Comparison of ENCODE assay signal across 13 cellular contexts in the genomic region with DNA sequence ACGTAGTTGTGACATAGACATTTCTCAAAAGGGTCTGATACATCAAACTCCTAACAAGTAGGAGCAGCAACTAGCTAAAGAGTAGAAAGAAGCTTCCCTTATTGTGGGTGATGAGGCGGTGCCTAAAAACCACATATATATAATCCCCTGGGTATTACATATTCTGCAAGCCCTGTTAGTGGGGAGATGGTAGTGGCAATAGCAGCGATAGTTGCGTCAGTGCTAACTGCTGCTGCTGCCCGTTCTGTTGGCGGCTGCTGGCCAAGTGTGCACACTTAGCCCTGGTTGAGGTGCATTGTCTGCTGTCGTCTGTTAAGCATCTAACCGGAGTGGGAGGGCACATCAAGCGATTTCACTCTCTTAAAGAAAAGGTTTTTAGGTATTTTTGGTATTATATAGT. TPM values are rescaled to one million over a fixed set of nuclear protein-coding genes. Genes with fewer than 3 reads are reported as not detected.
DNase-seq lines count a peak whose midpoint lies in the region; ATAC-seq, FAIRE-seq and TF ChIP-seq lines count a peak whose summit lies in the region.
"Had no signal": no experiment of that assay in that cellular context is flagged by ENCODE, and none has a peak within 500 bp of the region (broad histone marks: within the 10 kb centered on the region; RNA-seq: fewer than 3 reads in every experiment).

No MANE protein-coding gene starts in this region.

- no peak overlapping the region for H3K14ac ChIP-seq in H1 (ENCODE audit: insufficient read length)

- H3K9ac ChIP-seq in OCI-LY3 (ENCODE audit: low read length) (no peak overlapping the region), H1 (replicated peaks in 1 of 4; ENCODE audit: extremely low read depth in 1 of 4, low read depth in 3 of 4, low read length in 3 of 4) (no peak overlapping the region)
- H3K9ac ChIP-seq: parathyroid adenoma had no signal

- no peak for TF ChIP-seq EP300 in H1 (IDR thresholded peaks at IDR 0.05; ENCODE audit: borderline replicate concordance in 1 of 2, low read depth in 2 of 2, low read length in 2 of 2)

- WGBS in H1 (ENCODE audit: extremely low coverage in 1 of 2, insufficient coverage in 1 of 2, insufficient read length in 1 of 2, insufficient replicate concordance in 2 of 2, low coverage in 1 of 2, low lambda C conversion rate in 2 of 2, missing lambda C conversion rate in 1 of 2), 2 experiments = 79% methylated on average over 9 of the region's 9 CpGs; no CpG with 5 or more reads in 1 of the 2 experiments

- H3K23me2 ChIP-seq in H1 (ENCODE audit: low read depth, low read length) = no peaks in the 10 kb centered on the region

- peaks cover 13% of the 10 kb centered on the region for H3K36me3 ChIP-seq in OCI-LY3 (replicated peaks; ENCODE audit: low read depth, low read length)
- peaks cover 6 to 38% (median 27%) of the 10 kb centered on the region in 4 experiments for H3K36me3 ChIP-seq in H1 (ENCODE audit: control insufficient read depth in 2 of 4, insufficient read depth in 4 of 4, low read length in 3 of 4)

- no peak for TF ChIP-seq RAD21 in H1 (IDR thresholded peaks at IDR 0.05 in 1 of 2, conservative IDR thresholded peaks at IDR 0.05 in 1 of 2; ENCODE audit: low read depth in 2 of 2, low read length in 2 of 2)

- H2AK5ac ChIP-seq in H1 (ENCODE audit: low read depth, low read length) = no peak overlapping the region

- no peak overlapping the region for H3K27ac ChIP-seq in OCI-LY3 (ENCODE audit: low read length)
- no peak overlapping the region for H3K27ac ChIP-seq in H1 (ENCODE audit: low read depth, low read length)
- H3K27ac ChIP-seq: parathyroid adenoma had no signal

- H4K5ac ChIP-seq in H1 (ENCODE audit: insufficient read length, low read depth, low read length) = no peak overlapping the region

- H3K4me2 ChIP-seq in OCI-LY3 (ENCODE audit: low read length) = peak overlapping the region; percentile 15
- no peak overlapping the region for H3K4me2 ChIP-seq in H1 (ENCODE audit: insufficient read depth in 1 of 2, low read depth in 2 of 2, low read length in 2 of 2)

- H2BK15ac ChIP-seq in H1 (ENCODE audit: low read length) = no peak overlapping the region

- H3K4me3 ChIP-seq in OCI-LY3 (ENCODE audit: low read length) = no peak overlapping the region
- H3K4me3 ChIP-seq in H1 (ENCODE audit: extremely low read depth in 1 of 4, insufficient read depth in 2 of 4, low read depth in 3 of 4, low read length in 4 of 4) = no peak overlapping the region

- no peaks in the 10 kb centered on the region for H3K79me1 ChIP-seq in H1 (ENCODE audit: low read depth, low read length)

- no peak for DNase-seq in H1 (ENCODE audit: low read depth in 1 of 2, low spot score in 2 of 2)
- DNase-seq in stimulated activated naive CD4-positive, alpha-beta T cell treated with Interleukin-2 at 50 U/mL for 16 hours (lab: John Stamatoyannopoulos, UW) = no peak
- no peak for DNase-seq in NCI-H2081 (lab: John Stamatoyannopoulos, UW)
- no peak for DNase-seq in GM19239 (ENCODE audit: insufficient read length, low spot score)
- no peak for DNase-seq in GM03348 (ENCODE audit: low spot score)
- DNase-seq: Calu3 had no signal

- peak; percentile 71 for ATAC-seq in GM18511 (IDR thresholded peaks at IDR 0.05; ENCODE audit: unreplicated experiment)
- peak; percentile 59 for ATAC-seq in HG02571 (IDR thresholded peaks at IDR 0.05; ENCODE audit: unreplicated experiment)

- no peak overlapping the region for H3K4ac ChIP-seq in H1 (replicated peaks; ENCODE audit: insufficient read length, low read depth, low read length)

- no peak overlapping the region for H4K8ac ChIP-seq in H1 (ENCODE audit: extremely low read depth, insufficient read depth, low read length)

- no peaks in the 10 kb centered on the region for H3K9me3 ChIP-seq in OCI-LY3 (ENCODE audit: insufficient read depth, low read length)
- H3K9me3 ChIP-seq in H1 (ENCODE audit: insufficient read depth in 2 of 2, low read depth in 1 of 2, low read length in 1 of 2) = no peaks in the 10 kb centered on the region

- CTCF ChIA-PET in H1 (lab: Charles Lee; ENCODE audit: partially characterized antibody) = no interaction called here

- TF ChIP-seq CTCF in OCI-LY3 (IDR thresholded peaks at IDR 0.05; ENCODE audit: low read depth, low read length) = no peak
- TF ChIP-seq CTCF in H1 (IDR thresholded peaks at IDR 0.05; ENCODE audit: control extremely low read depth in 1 of 3, insufficient read depth in 1 of 3, low read depth in 1 of 3, low read length in 3 of 3) = no peak

- no peaks in the 10 kb centered on the region for H3K27me3 ChIP-seq in OCI-LY3 (ENCODE audit: low read depth, low read length)
- no peaks in the 10 kb centered on the region for H3K27me3 ChIP-seq in H1 (replicated peaks in 1 of 4; ENCODE audit: control insufficient read depth in 3 of 4, extremely low read depth in 1 of 4, insufficient read depth in 3 of 4, low read length in 3 of 4)

- H3K23ac ChIP-seq in H1 (ENCODE audit: insufficient read length) = no peak overlapping the region

- FAIRE-seq in H1 (lab: Jason Lieb, UNC) (no peak), GM19239 (lab: Jason Lieb, UNC) (no peak)
- FAIRE-seq: GM12892 had no signal

- H4K20me1 ChIP-seq in OCI-LY3 (ENCODE audit: insufficient read depth, low read length) (no peaks in the 10 kb centered on the region), H1 (replicated peaks in 1 of 2; ENCODE audit: control insufficient read depth in 1 of 2, insufficient read depth in 2 of 2, low read length in 2 of 2) (no peaks in the 10 kb centered on the region)

- H2BK120ac ChIP-seq in H1 (replicated peaks; ENCODE audit: low read depth, low read length) = no peak overlapping the region

- no peak overlapping the region for H3K56ac ChIP-seq in H1 (replicated peaks; ENCODE audit: insufficient read length, low read depth, low read length)

- H3K4me1 ChIP-seq in OCI-LY3 (ENCODE audit: low read length) (peaks cover 10% of the 10 kb centered on the region), H1 (replicated peaks in 1 of 4; ENCODE audit: control insufficient read depth in 3 of 4, insufficient read depth in 4 of 4, low read length in 3 of 4) (no peaks in the 10 kb centered on the region)

- no peak overlapping the region for H4K91ac ChIP-seq in H1 (replicated peaks; ENCODE audit: insufficient read length, low read length)

- H2BK12ac ChIP-seq in H1 (ENCODE audit: low read depth, low read length) = no peak overlapping the region

- no peaks in the 10 kb centered on the region for H3K79me2 ChIP-seq in OCI-LY3 (ENCODE audit: low read length)
- H3K79me2 ChIP-seq in H1 (ENCODE audit: control insufficient read depth in 1 of 2, insufficient read depth in 2 of 2, low read length in 2 of 2) = no peaks in the 10 kb centered on the region
- H3K79me2 ChIP-seq: parathyroid adenoma had no signal

- POLR2A ChIA-PET in H1 (lab: Charles Lee; ENCODE audit: partially characterized antibody) = interaction anchor here (0.6 to 2.0 kb wide), 5 partner anchors 9 to 398 kb away, joined by 3 to 5 read pairs (median 4); no protein-coding TSS in a partner anchor

- no peak overlapping the region for H2BK5ac ChIP-seq in H1 (ENCODE audit: low read depth, low read length)

- H3K18ac ChIP-seq in H1 (ENCODE audit: extremely low read depth, low read length) = no peak overlapping the region

- H2AFZ ChIP-seq in OCI-LY3 (ENCODE audit: low read depth, low read length) (no peak overlapping the region), H1 (ENCODE audit: low read length) (no peak overlapping the region)
- H2AFZ ChIP-seq: parathyroid adenoma had no signal

- TF ChIP-seq POLR2A in H1 (IDR thresholded peaks at IDR 0.05; ENCODE audit: control extremely low read depth in 1 of 2, low read depth in 2 of 2, low read length in 2 of 2) = no peak

- H2BK20ac ChIP-seq in H1 (ENCODE audit: low read length) = no peak overlapping the region

TF ChIP-seq in H1, 55 proteins besides CTCF, POLR2A, EP300 and RAD21:
- TF ChIP-seq POLR2AphosphoS5 (IDR thresholded peaks at IDR 0.05; ENCODE audit: low read depth, low read length) = peak; percentile 47; the same call in 1 of the 2 replicates
- TF ChIP-seq SP1 (IDR thresholded peaks at IDR 0.05; ENCODE audit: low read depth, low read length) = no peak
TF ChIP-seq in H1: peak in this region for 1.

RNA-seq across cellular contexts. Expression of gene VLDLR, which starts 35.8 kb away (rescaled TPM):
- 43.6 and 49.1 TPM in 2 replicates for total RNA-seq in H1 (2021; fragmentation: NEBNext Ultra II Directional; extraction: Animal tissue kit (Norgen Biotek cat#: 25700))
- polyA plus RNA-seq in H1 (2011; rRNA removed) = 19.1 and 24.2 TPM in 2 replicates
- 26.7 TPM for polyA plus RNA-seq in H1 (2011; cell fraction: cytosol; rRNA removed)
- 36.8 TPM for polyA plus RNA-seq in H1 (2011; cell fraction: nucleus; rRNA removed)
- 25.5 to 30.7 TPM (median 27.7 TPM) in 4 replicates for polyA plus RNA-seq in H1 (2012, experiment 1 of 2)
- 2.3 TPM for polyA plus RNA-seq in H1 (2012, experiment 2 of 2)
- polyA plus RNA-seq in H1 (2013, experiment 1 of 2) = 33.5 TPM
- polyA plus RNA-seq in H1 (2013, experiment 2 of 2) = 35.4 TPM
- 80.2 and 84.8 TPM in 2 replicates for polyA minus RNA-seq in H1 (2011; rRNA and poly(A)+ RNA removed)
- 32.7 TPM for polyA minus RNA-seq in H1 (2011; cell fraction: cytosol; rRNA and poly(A)+ RNA removed)
- 52.0 TPM for polyA minus RNA-seq in H1 (2011; cell fraction: nucleus; rRNA and poly(A)+ RNA removed)

RNA-seq across cellular contexts. Expression of gene KCNV2, which starts 59.9 kb away (rescaled TPM):
- not detected in 2 replicates for total RNA-seq in H1 (2021; fragmentation: NEBNext Ultra II Directional; extraction: Animal tissue kit (Norgen Biotek cat#: 25700))
- polyA plus RNA-seq in H1 (2011; rRNA removed) = not detected in 2 replicates
- polyA plus RNA-seq in H1 (2011; cell fraction: cytosol; rRNA removed) = not detected
- not detected for polyA plus RNA-seq in H1 (2011; cell fraction: nucleus; rRNA removed)
- polyA plus RNA-seq in H1 (2012, experiment 1 of 2) = 0.34 to 0.62 TPM (median 0.50 TPM) in 3 of 4 replicates, not detected in the other
- polyA plus RNA-seq in H1 (2012, experiment 2 of 2) = not detected
- not detected for polyA plus RNA-seq in H1 (2013, experiment 1 of 2)
- polyA plus RNA-seq in H1 (2013, experiment 2 of 2) = not detected
- polyA minus RNA-seq in H1 (2011; rRNA and poly(A)+ RNA removed) = not detected in 2 replicates
- polyA minus RNA-seq in H1 (2011; cell fraction: cytosol; rRNA and poly(A)+ RNA removed) = not detected
- polyA minus RNA-seq in H1 (2011; cell fraction: nucleus; rRNA and poly(A)+ RNA removed) = not detected
- total RNA-seq: Calu3, SK-MEL-5, ureter had no signal
